ENCODE assay signal across 17 cellular contexts in genomic region chr16:88119881-88120280, GRCh38.
"Had no signal": no experiment of that assay in that cellular context is flagged by ENCODE, and none has a peak within 500 bp of the region (broad histone marks: within the 10 kb centered on the region; RNA-seq: fewer than 3 reads in every experiment).

No MANE protein-coding gene starts in this region.

- H3K4me3 ChIP-seq: body of pancreas, heart left ventricle, lower lobe of right lung, pancreas, thyroid gland had no signal

- H3K27me3 Mint-ChIP-seq: activated naive CD8-positive, alpha-beta T cell had no signal

- H3K36me3 ChIP-seq: heart left ventricle, lower lobe of right lung, pancreas, thyroid gland had no signal

- H3K4me1 ChIP-seq: lower lobe of right lung, pancreas, thyroid gland had no signal

- H3K36me3 Mint-ChIP-seq: activated naive CD8-positive, alpha-beta T cell; stimulated activated memory B cell treated with anti-CD40 and anti-IgM and Interleukin-4, amounts not matched to agents 10 μg/mL and 1 μg/mL and 100 μg/mL, for 72 hours had no signal

- H3K4me1 Mint-ChIP-seq: central memory CD8-positive, alpha-beta T cell; stimulated activated memory B cell treated with anti-CD40 and anti-IgM and Interleukin-4, amounts not matched to agents 10 μg/mL and 1 μg/mL and 100 μg/mL, for 72 hours had no signal

- DNase-seq: activated CD4-positive, alpha-beta T cell treated with anti-CD3 and anti-CD28 coated beads, Interleukin-2, amount 50 U/mL, for 1 hour; activated CD8-positive, alpha-beta memory T cell treated with anti-CD3 and anti-CD28 coated beads for 24 hours; activated gamma-delta T cell treated with Interleukin-2 at 50 U/mL for 16 hours; amniotic stem cell; body of pancreas; effector CD8-positive, alpha-beta T cell; left cardiac atrium; lower lobe of right lung; stimulated activated CD4-positive, alpha-beta T cell treated with anti-CD3 and anti-CD28 coated beads, Interleukin-2, amount 100 ng/mL, for 48 hours; thyroid gland had no signal

- FAIRE-seq: frontal cortex, pancreas had no signal

- H3K4me3 Mint-ChIP-seq: activated naive CD8-positive, alpha-beta T cell; central memory CD8-positive, alpha-beta T cell; neural crest cell; stimulated activated memory B cell treated with anti-CD40 and anti-IgM and Interleukin-4, amounts not matched to agents 10 μg/mL and 1 μg/mL and 100 μg/mL, for 72 hours had no signal

- H3K9me3 ChIP-seq: body of pancreas, heart left ventricle, lower lobe of right lung, pancreas, thyroid gland had no signal

- H3K9me3 Mint-ChIP-seq: central memory CD8-positive, alpha-beta T cell; neural crest cell had no signal

- H3K27ac Mint-ChIP-seq: activated naive CD8-positive, alpha-beta T cell; stimulated activated memory B cell treated with anti-CD40 and anti-IgM and Interleukin-4, amounts not matched to agents 10 μg/mL and 1 μg/mL and 100 μg/mL, for 72 hours had no signal

- H3K27ac ChIP-seq: body of pancreas, lower lobe of right lung, pancreas, thyroid gland had no signal

- H3K27me3 ChIP-seq: body of pancreas, heart left ventricle, pancreas, thyroid gland had no signal
